30 cellular contexts compared by ENCODE assay signal in the genomic region with DNA sequence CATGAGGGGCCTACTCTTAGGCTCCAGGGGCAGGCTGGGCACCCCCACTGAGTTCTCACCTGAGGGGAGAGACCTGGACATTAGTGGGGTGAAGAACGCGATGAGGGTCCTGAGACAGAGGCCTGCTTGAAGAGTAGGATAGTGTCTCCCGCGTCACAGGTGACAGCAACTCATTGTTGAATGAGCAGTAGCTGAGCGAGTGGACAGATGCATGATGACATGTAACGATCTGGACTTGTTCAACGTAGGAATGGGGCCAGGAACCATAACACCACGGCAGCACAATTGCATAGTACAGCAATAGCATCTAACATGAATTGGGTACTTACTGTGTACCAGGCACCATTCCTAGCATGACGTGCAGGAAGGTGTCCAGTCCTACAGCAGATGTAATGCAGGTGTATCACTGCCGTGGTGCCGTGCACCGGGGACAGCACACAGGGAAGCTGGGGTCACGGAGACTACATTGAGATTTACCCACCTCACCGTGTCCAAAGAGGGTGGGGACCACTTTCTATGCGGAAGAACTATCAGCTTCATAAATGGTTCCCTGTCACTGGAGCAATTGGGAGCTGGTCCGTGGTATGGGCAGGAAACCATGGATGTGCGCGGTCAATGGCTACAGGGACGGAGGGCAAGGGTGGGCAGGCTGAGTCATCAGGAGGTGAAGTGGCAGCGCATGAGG.
"Had no signal": no experiment of that assay in that cellular context is flagged by ENCODE, and none has a peak within 500 bp of the region (broad histone marks: within the 10 kb centered on the region; RNA-seq: fewer than 3 reads in every experiment).

No MANE protein-coding gene starts in this region.

- H3K36me3 Mint-ChIP-seq: activated naive CD8-positive, alpha-beta T cell; natural killer cell treated with Interleukin-12 subunit alpha and Interleukin-12 subunit beta and Interleukin-15 and Interleukin-18, amount 100 ng/mL, for 72 hours; stimulated activated memory B cell treated with anti-CD40 and anti-IgM and Interleukin-4, amounts not matched to agents 10 μg/mL and 1 μg/mL and 100 μg/mL, for 72 hours had no signal

- H3K4me1 Mint-ChIP-seq: activated B cell treated with CpG ODN at 0.5 μM for 24 hours; stimulated activated memory B cell treated with anti-CD40 and anti-IgM and Interleukin-4, amounts not matched to agents 10 μg/mL and 1 μg/mL and 100 μg/mL, for 72 hours; stimulated activated naive CD8-positive, alpha-beta T cell treated with anti-CD3 and anti-CD28 coated beads, Interleukin-15, amount 100 ng/mL, for 72 hours had no signal

- H3K27ac ChIP-seq: body of pancreas, cardiac muscle cell, gastroesophageal sphincter, neutrophil, ovary, prostate gland, sigmoid colon, tibial artery had no signal

- H3K36me3 ChIP-seq: cardiac muscle cell, gastroesophageal sphincter, neutrophil, ovary, prostate gland, sigmoid colon, tibial artery had no signal

- H3K4me3 ChIP-seq: body of pancreas, cardiac muscle cell, gastroesophageal sphincter, ovary, prostate gland, sigmoid colon, tibial artery had no signal

- H3K4me1 ChIP-seq: body of pancreas, gastroesophageal sphincter, prostate gland, sigmoid colon, tibial artery had no signal

- H3K27me3 ChIP-seq: cardiac muscle cell, neutrophil, ovary had no signal

- DNase-seq: activated B cell treated with CpG ODN at 0.5 μM for 24 hours; activated CD4-positive, alpha-beta T cell treated with anti-CD3 and anti-CD28 coated beads, Interleukin-2, amount 50 U/mL, for 1 hour; activated CD8-positive, alpha-beta T cell treated with anti-CD3 and anti-CD28 coated beads, Interleukin-2, amount 10 ng/mL, durations not matched to agents 7 days and 5 days; activated effector memory CD4-positive, alpha-beta T cell treated with Interleukin-2 at 50 U/mL for 16 hours; activated naive CD4-positive, alpha-beta T cell treated with Interleukin-2 at 50 U/mL for 16 hours; aorta; body of pancreas; effector CD8-positive, alpha-beta T cell; mammary epithelial cell; ovary; retina; sigmoid colon; small intestine; stimulated activated CD4-positive, alpha-beta T cell treated with anti-CD3 and anti-CD28 coated beads, Interleukin-1b, Interleukin-23, amount 100 ng/mL, for 48 hours; stimulated activated CD4-positive, alpha-beta T cell treated with anti-CD3 and anti-CD28 coated beads, Interleukin-4, amount 100 ng/mL, for 4 hours; stimulated activated CD8-positive, alpha-beta memory T cell treated with anti-CD3 and anti-CD28 coated beads, Interleukin-4, amount 100 ng/mL, for 48 hours; stimulated activated naive CD8-positive, alpha-beta T cell treated with anti-CD3 and anti-CD28 coated beads, Interleukin-15, amount 100 ng/mL, for 72 hours; substantia nigra; T-helper 1 cell; tibial artery had no signal

- H3K9me3 Mint-ChIP-seq: natural killer cell treated with Interleukin-12 subunit alpha and Interleukin-12 subunit beta and Interleukin-15 and Interleukin-18, amount 100 ng/mL, for 72 hours; T-helper 2 cell treated with Interferon-gamma antibody and Interleukin-4, amounts not matched to agents 5 μg/mL and 100 μg/mL, for 36 hours had no signal

- H3K27ac Mint-ChIP-seq: activated B cell treated with CpG ODN at 0.5 μM for 24 hours; activated CD8-positive, alpha-beta T cell treated with anti-CD3 and anti-CD28 coated beads, Interleukin-2, amount 10 ng/mL, durations not matched to agents 7 days and 5 days; activated naive CD8-positive, alpha-beta T cell; dendritic cell treated with granulocyte-macrophage colony-stimulating factor and Interleukin-4, amounts not matched to agents 40 ng/mL and 50 ng/mL, for 4 days; natural killer cell treated with Interleukin-12 subunit alpha and Interleukin-12 subunit beta and Interleukin-15 and Interleukin-18, amount 100 ng/mL, for 72 hours; stimulated activated memory B cell treated with anti-CD40 and anti-IgM and Interleukin-4, amounts not matched to agents 10 μg/mL and 1 μg/mL and 100 μg/mL, for 72 hours; T-helper 2 cell treated with Interferon-gamma antibody and Interleukin-4, amounts not matched to agents 5 μg/mL and 100 μg/mL, for 36 hours had no signal

- H3K4me3 Mint-ChIP-seq: activated B cell treated with CpG ODN at 0.5 μM for 24 hours; activated CD8-positive, alpha-beta T cell treated with anti-CD3 and anti-CD28 coated beads, Interleukin-2, amount 10 ng/mL, durations not matched to agents 7 days and 5 days; activated naive CD8-positive, alpha-beta T cell; dendritic cell treated with granulocyte-macrophage colony-stimulating factor and Interleukin-4, amounts not matched to agents 40 ng/mL and 50 ng/mL, for 4 days; natural killer cell treated with Interleukin-12 subunit alpha and Interleukin-12 subunit beta and Interleukin-15 and Interleukin-18, amount 100 ng/mL, for 72 hours; stimulated activated memory B cell treated with anti-CD40 and anti-IgM and Interleukin-4, amounts not matched to agents 10 μg/mL and 1 μg/mL and 100 μg/mL, for 72 hours; stimulated activated naive CD8-positive, alpha-beta T cell treated with anti-CD3 and anti-CD28 coated beads, Interleukin-15, amount 100 ng/mL, for 72 hours; T-helper 2 cell treated with Interferon-gamma antibody and Interleukin-4, amounts not matched to agents 5 μg/mL and 100 μg/mL, for 36 hours had no signal

- H3K27me3 Mint-ChIP-seq: dendritic cell treated with granulocyte-macrophage colony-stimulating factor and Interleukin-4, amounts not matched to agents 40 ng/mL and 50 ng/mL, for 4 days had no signal

- H3K9me3 ChIP-seq: neutrophil, ovary, prostate gland, sigmoid colon had no signal

- ATAC-seq: activated CD8-positive, alpha-beta T cell treated with anti-CD3 and anti-CD28 coated beads, Interleukin-2, amount 10 ng/mL, durations not matched to agents 7 days and 5 days; body of pancreas; gastroesophageal sphincter; left colon; stimulated activated memory B cell treated with anti-CD40 and anti-IgM and Interleukin-4, amounts not matched to agents 10 μg/mL and 1 μg/mL and 100 μg/mL, for 72 hours; stimulated activated naive CD8-positive, alpha-beta T cell treated with anti-CD3 and anti-CD28 coated beads, Interleukin-15, amount 100 ng/mL, for 72 hours had no signal
